ENCODE assay signal across 19 cellular contexts in the genomic region with DNA sequence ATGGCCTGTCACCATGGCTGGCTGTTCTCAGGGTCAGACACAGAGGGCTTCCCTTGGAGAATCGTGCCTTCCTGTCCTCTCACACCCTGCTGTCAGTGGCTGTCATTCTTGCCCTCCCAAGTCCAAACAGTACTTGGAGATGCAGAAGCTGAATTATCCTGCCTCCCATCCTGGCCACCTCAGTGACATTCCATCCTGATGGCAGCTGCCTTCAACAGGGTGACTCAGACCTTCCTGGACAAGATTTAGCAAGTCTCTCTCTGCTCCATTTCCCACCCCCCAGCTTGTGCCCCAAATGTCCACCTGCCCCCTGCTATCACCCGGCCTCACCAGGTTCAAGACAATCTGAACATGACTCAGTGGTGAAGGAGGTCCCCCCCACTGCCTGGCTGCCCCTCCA. TPM values are rescaled to one million over a fixed set of nuclear protein-coding genes. Genes with fewer than 3 reads are reported as not detected.
A peak's percentile ranks its signal among the peaks of the same experiment; 100 is the strongest.
DNase-seq lines count a peak whose midpoint lies in the region; ATAC-seq, FAIRE-seq and TF ChIP-seq lines count a peak whose summit lies in the region.
"Had no signal": no experiment of that assay in that cellular context is flagged by ENCODE, and none has a peak within 500 bp of the region (broad histone marks: within the 10 kb centered on the region; RNA-seq: fewer than 3 reads in every experiment).

No MANE protein-coding gene starts in this region.

- no peak overlapping the region for H3K27ac ChIP-seq in left ventricle myocardium inferior (replicated peaks)
- no peak overlapping the region for H3K27ac ChIP-seq in astrocyte (ENCODE audit: low read depth, low read length)
- no peak overlapping the region for H3K27ac ChIP-seq in MM.1S (ENCODE audit: low read length)
- H3K27ac ChIP-seq in effector memory CD4-positive, alpha-beta T cell (ENCODE audit: insufficient read depth, low read length, poor library complexity, severe bottlenecking), result no peak overlapping the region
- H3K27ac ChIP-seq: body of pancreas, tibial artery had no signal

- POLR2A ChIA-PET in T-cell (lab: Charles Lee), result no interaction called here

- H3K36me3 Mint-ChIP-seq in astrocyte (ENCODE audit: low read depth, unreplicated experiment) (no peaks in the 10 kb centered on the region), T-cell (no peaks in the 10 kb centered on the region)
- H3K36me3 Mint-ChIP-seq: activated CD8-positive, alpha-beta memory T cell treated with anti-CD3 and anti-CD28 coated beads, Interleukin-2, amount 10 ng/mL, durations not matched to agents 7 days and 5 days; CD8-positive, alpha-beta memory T cell; naive B cell had no signal

- CTCF ChIA-PET in T-cell (lab: Charles Lee), result interaction anchor here in 1 of 2 donors (0.6 kb wide), 1 partner anchor 39 kb away, joined by 3 read pairs; no protein-coding TSS in a partner anchor

- H4K20me1 ChIP-seq in astrocyte (ENCODE audit: insufficient read depth, low read length) (no peaks in the 10 kb centered on the region), MM.1S (ENCODE audit: insufficient read depth, low read length) (no peaks in the 10 kb centered on the region)

- H2AFZ ChIP-seq in astrocyte (ENCODE audit: low read depth, low read length), result no peak overlapping the region
- H2AFZ ChIP-seq in MM.1S (ENCODE audit: low read length), result no peak overlapping the region

- H3K27ac Mint-ChIP-seq in astrocyte (ENCODE audit: unreplicated experiment), result peak overlapping the region; percentile 72
- no peak overlapping the region for H3K27ac Mint-ChIP-seq in T-cell
- H3K27ac Mint-ChIP-seq: activated B cell treated with CpG ODN at 0.5 μM for 24 hours; activated CD8-positive, alpha-beta memory T cell treated with anti-CD3 and anti-CD28 coated beads, Interleukin-2, amount 10 ng/mL, durations not matched to agents 7 days and 5 days had no signal

- no peaks in the 10 kb centered on the region for H3K9me2 ChIP-seq in MM.1S (replicated peaks; ENCODE audit: insufficient read depth, low read length)

- H3F3A ChIP-seq in MM.1S (ENCODE audit: insufficient read depth, low read length), result no peaks in the 10 kb centered on the region

- H3K4me1 Mint-ChIP-seq in astrocyte (ENCODE audit: low read depth, unreplicated experiment) (peaks cover 14% of the 10 kb centered on the region), T-cell (peaks cover 15 to 34% (median 33%) of the 10 kb centered on the region in 3 donors)
- H3K4me1 Mint-ChIP-seq: activated B cell treated with CpG ODN at 0.5 μM for 24 hours had no signal

- ATAC-seq in left ventricle myocardium superior (peak; percentile 60), HG03521 (IDR thresholded peaks at IDR 0.05; ENCODE audit: unreplicated experiment) (no peak), T-cell (replicated peaks in 1 of 4) (no peak)
- ATAC-seq: activated CD8-positive, alpha-beta memory T cell treated with anti-CD3 and anti-CD28 coated beads, Interleukin-2, amount 10 ng/mL, durations not matched to agents 7 days and 5 days; body of pancreas; right cardiac atrium had no signal

- no peak for DNase-seq in left ventricle myocardium superior
- no peak for DNase-seq in left ventricle myocardium inferior
- DNase-seq in astrocyte (ENCODE audit: low read depth), result peak; percentile 25
- peak; percentile 79 for DNase-seq in kidney tubule cell (ENCODE audit: low spot score)
- DNase-seq in MM.1S, result no peak
- no peak for DNase-seq in T-cell
- no peak for DNase-seq in effector memory CD4-positive, alpha-beta T cell
- DNase-seq: activated B cell treated with CpG ODN at 0.5 μM for 24 hours; activated CD8-positive, alpha-beta memory T cell treated with anti-CD3 and anti-CD28 coated beads, Interleukin-2, amount 10 ng/mL, durations not matched to agents 7 days and 5 days; activated gamma-delta T cell treated with Interleukin-2 at 50 U/mL for 16 hours; body of pancreas; CD8-positive, alpha-beta memory T cell; naive B cell; right cardiac atrium; stimulated activated CD4-positive, alpha-beta T cell treated with anti-CD3 and anti-CD28 coated beads, Interleukin-2, amount 100 ng/mL, for 48 hours; tibial artery had no signal

- no peak overlapping the region for H3K4me3 ChIP-seq in left ventricle myocardium inferior
- no peak overlapping the region for H3K4me3 ChIP-seq in astrocyte (ENCODE audit: insufficient read depth, low read depth, low read length)
- no peak overlapping the region for H3K4me3 ChIP-seq in MM.1S (ENCODE audit: low read length)
- H3K4me3 ChIP-seq in effector memory CD4-positive, alpha-beta T cell (ENCODE audit: insufficient read depth, low read depth, low read length, poor library complexity, severe bottlenecking), result no peak overlapping the region
- H3K4me3 ChIP-seq: body of pancreas, tibial artery had no signal

- H3K4me2 ChIP-seq in astrocyte (ENCODE audit: low read length) (peak overlapping the region; percentile 5), MM.1S (ENCODE audit: low read depth, low read length) (no peak overlapping the region)

- H3K36me3 ChIP-seq in left ventricle myocardium inferior (no peaks in the 10 kb centered on the region), astrocyte (ENCODE audit: insufficient read depth, low read length) (no peaks in the 10 kb centered on the region), MM.1S (replicated peaks; ENCODE audit: insufficient read depth, low read length) (no peaks in the 10 kb centered on the region)
- no peaks in the 10 kb centered on the region for H3K36me3 ChIP-seq in effector memory CD4-positive, alpha-beta T cell (ENCODE audit: control insufficient read depth, insufficient read depth, low read length)
- H3K36me3 ChIP-seq: tibial artery had no signal

- peaks cover 3% of the 10 kb centered on the region for H3K9me3 Mint-ChIP-seq in astrocyte (ENCODE audit: unreplicated experiment)
- no peaks in the 10 kb centered on the region for H3K9me3 Mint-ChIP-seq in T-cell
- H3K9me3 Mint-ChIP-seq: activated B cell treated with CpG ODN at 0.5 μM for 24 hours; CD8-positive, alpha-beta memory T cell had no signal

- no peak for TF ChIP-seq CTCF in left ventricle myocardium inferior (IDR thresholded peaks at IDR 0.05; ENCODE audit: borderline replicate concordance)
- TF ChIP-seq CTCF in astrocyte (IDR thresholded peaks at IDR 0.05; ENCODE audit: insufficient read depth, low read depth, low read length), result no peak
- TF ChIP-seq CTCF in MM.1S (IDR thresholded peaks at IDR 0.05; ENCODE audit: low read length), result no peak

- intact Hi-C loops in left ventricle myocardium superior (cut with micrococcal nuclease), result no loop called here
- intact Hi-C loops in left ventricle myocardium inferior (cut with micrococcal nuclease), result no loop called here

- H3K27me3 Mint-ChIP-seq in astrocyte (ENCODE audit: low read depth, unreplicated experiment), result peaks cover 20% of the 10 kb centered on the region
- peaks cover 0 to 3% of the 10 kb centered on the region in 2 donors for H3K27me3 Mint-ChIP-seq in T-cell
- H3K27me3 Mint-ChIP-seq: activated CD8-positive, alpha-beta memory T cell treated with anti-CD3 and anti-CD28 coated beads, Interleukin-2, amount 10 ng/mL, durations not matched to agents 7 days and 5 days had no signal

- H3K27me3 ChIP-seq in left ventricle myocardium inferior (ENCODE audit: low read depth) (peaks cover 60% of the 10 kb centered on the region), astrocyte (ENCODE audit: insufficient read depth, low read length) (no peaks in the 10 kb centered on the region), MM.1S (replicated peaks; ENCODE audit: insufficient read depth, low read length) (no peaks in the 10 kb centered on the region)
- no peaks in the 10 kb centered on the region for H3K27me3 ChIP-seq in effector memory CD4-positive, alpha-beta T cell (replicated peaks; ENCODE audit: control insufficient read depth, insufficient read depth, low read length, poor library complexity, severe bottlenecking)
- H3K27me3 ChIP-seq: body of pancreas had no signal

- H3K4me3 Mint-ChIP-seq in astrocyte (ENCODE audit: unreplicated experiment), result no peak overlapping the region
- H3K4me3 Mint-ChIP-seq in T-cell, result no peak overlapping the region
- H3K4me3 Mint-ChIP-seq: activated B cell treated with CpG ODN at 0.5 μM for 24 hours; activated CD8-positive, alpha-beta memory T cell treated with anti-CD3 and anti-CD28 coated beads, Interleukin-2, amount 10 ng/mL, durations not matched to agents 7 days and 5 days; CD8-positive, alpha-beta memory T cell; naive B cell had no signal

- H3K9me3 ChIP-seq in left ventricle myocardium inferior (replicated peaks) (no peaks in the 10 kb centered on the region), astrocyte (ENCODE audit: insufficient read depth, low read depth, low read length) (no peaks in the 10 kb centered on the region), MM.1S (replicated peaks; ENCODE audit: insufficient read depth, low read length) (no peaks in the 10 kb centered on the region)
- H3K9me3 ChIP-seq in effector memory CD4-positive, alpha-beta T cell (ENCODE audit: control insufficient read depth, low read length), result no peaks in the 10 kb centered on the region
- H3K9me3 ChIP-seq: body of pancreas, tibial artery had no signal

- H3K4me1 ChIP-seq in left ventricle myocardium inferior, result no peaks in the 10 kb centered on the region
- H3K4me1 ChIP-seq in astrocyte (ENCODE audit: insufficient read depth, low read length), result peaks cover 20% of the 10 kb centered on the region
- H3K4me1 ChIP-seq in MM.1S (ENCODE audit: low read length), result no peaks in the 10 kb centered on the region
- H3K4me1 ChIP-seq in effector memory CD4-positive, alpha-beta T cell (ENCODE audit: control insufficient read depth, insufficient read depth, low read length, poor library complexity, severe bottlenecking), result peaks cover 11% of the 10 kb centered on the region
- H3K4me1 ChIP-seq: body of pancreas, tibial artery had no signal

- H3K79me2 ChIP-seq in astrocyte (ENCODE audit: insufficient read depth, low read length) (no peaks in the 10 kb centered on the region), MM.1S (ENCODE audit: low read length) (no peaks in the 10 kb centered on the region)

- no peak for FAIRE-seq in astrocyte (lab: Jason Lieb, UNC)
- FAIRE-seq: A204.1 had no signal

- H3K9ac ChIP-seq in astrocyte (ENCODE audit: low read length) (no peak overlapping the region), MM.1S (ENCODE audit: low read length) (no peak overlapping the region)

RNA-seq across cellular contexts. Expression of a gene that starts 4.8 kb away (rescaled TPM):
- total RNA-seq in left ventricle myocardium superior, result not detected
- not detected for total RNA-seq in left ventricle myocardium inferior
- not detected in 2 replicates for total RNA-seq in astrocyte
- total RNA-seq in T-cell, result not detected
- total RNA-seq: activated B cell treated with CpG ODN at 0.5 μM for 24 hours; activated CD8-positive, alpha-beta memory T cell treated with anti-CD3 and anti-CD28 coated beads, Interleukin-2, amount 10 ng/mL, durations not matched to agents 7 days and 5 days; body of pancreas; CD8-positive, alpha-beta memory T cell; glomerular endothelial cell; right cardiac atrium had no signal

RNA-seq across cellular contexts. Expression of a gene that starts 10.9 kb away (rescaled TPM):
- not detected for total RNA-seq in left ventricle myocardium superior
- not detected for total RNA-seq in left ventricle myocardium inferior
- total RNA-seq in astrocyte, result not detected in 2 replicates
- total RNA-seq in T-cell, result not detected
- total RNA-seq: activated B cell treated with CpG ODN at 0.5 μM for 24 hours; activated CD8-positive, alpha-beta memory T cell treated with anti-CD3 and anti-CD28 coated beads, Interleukin-2, amount 10 ng/mL, durations not matched to agents 7 days and 5 days; body of pancreas; CD8-positive, alpha-beta memory T cell; glomerular endothelial cell; right cardiac atrium had no signal

RNA-seq across cellular contexts. Expression of a gene that starts 13.6 kb away (rescaled TPM):
- not detected for total RNA-seq in left ventricle myocardium superior
- not detected for total RNA-seq in left ventricle myocardium inferior
- not detected in 2 replicates for total RNA-seq in astrocyte
- not detected for total RNA-seq in T-cell
- total RNA-seq: activated B cell treated with CpG ODN at 0.5 μM for 24 hours; activated CD8-positive, alpha-beta memory T cell treated with anti-CD3 and anti-CD28 coated beads, Interleukin-2, amount 10 ng/mL, durations not matched to agents 7 days and 5 days; body of pancreas; CD8-positive, alpha-beta memory T cell; glomerular endothelial cell; right cardiac atrium had no signal

RNA-seq across cellular contexts. Expression of a gene that starts 24.2 kb away (rescaled TPM):
- total RNA-seq in left ventricle myocardium superior (0.32 TPM), left ventricle myocardium inferior (not detected), astrocyte (0.26 and 0.79 TPM in 2 replicates), T-cell (under 1 TPM in 2 of 5 donors, not detected in 3; 0.18 to 0.63 TPM)
- total RNA-seq: activated B cell treated with CpG ODN at 0.5 μM for 24 hours; activated CD8-positive, alpha-beta memory T cell treated with anti-CD3 and anti-CD28 coated beads, Interleukin-2, amount 10 ng/mL, durations not matched to agents 7 days and 5 days; CD8-positive, alpha-beta memory T cell had no signal

RNA-seq across cellular contexts. Expression of a gene that starts 27.3 kb away (rescaled TPM):
- total RNA-seq in left ventricle myocardium superior, result not detected
- 0.22 TPM for total RNA-seq in left ventricle myocardium inferior
- not detected in 2 replicates for total RNA-seq in astrocyte
- not detected for total RNA-seq in T-cell
- total RNA-seq: activated B cell treated with CpG ODN at 0.5 μM for 24 hours; activated CD8-positive, alpha-beta memory T cell treated with anti-CD3 and anti-CD28 coated beads, Interleukin-2, amount 10 ng/mL, durations not matched to agents 7 days and 5 days; body of pancreas; CD8-positive, alpha-beta memory T cell; glomerular endothelial cell; right cardiac atrium had no signal

Comparison
In these comparisons a context has a peak if more than half of its experiments do, and no peak if none do; other contexts are left out.
1. DNase-seq: peak in astrocyte (single experiment) and kidney tubule cell (single experiment); none in left ventricle myocardium superior (single experiment), left ventricle myocardium inferior (single experiment), MM.1S (single experiment), T-cell (0 of 34) and effector memory CD4-positive, alpha-beta T cell (0 of 3).